In the genomic region with DNA sequence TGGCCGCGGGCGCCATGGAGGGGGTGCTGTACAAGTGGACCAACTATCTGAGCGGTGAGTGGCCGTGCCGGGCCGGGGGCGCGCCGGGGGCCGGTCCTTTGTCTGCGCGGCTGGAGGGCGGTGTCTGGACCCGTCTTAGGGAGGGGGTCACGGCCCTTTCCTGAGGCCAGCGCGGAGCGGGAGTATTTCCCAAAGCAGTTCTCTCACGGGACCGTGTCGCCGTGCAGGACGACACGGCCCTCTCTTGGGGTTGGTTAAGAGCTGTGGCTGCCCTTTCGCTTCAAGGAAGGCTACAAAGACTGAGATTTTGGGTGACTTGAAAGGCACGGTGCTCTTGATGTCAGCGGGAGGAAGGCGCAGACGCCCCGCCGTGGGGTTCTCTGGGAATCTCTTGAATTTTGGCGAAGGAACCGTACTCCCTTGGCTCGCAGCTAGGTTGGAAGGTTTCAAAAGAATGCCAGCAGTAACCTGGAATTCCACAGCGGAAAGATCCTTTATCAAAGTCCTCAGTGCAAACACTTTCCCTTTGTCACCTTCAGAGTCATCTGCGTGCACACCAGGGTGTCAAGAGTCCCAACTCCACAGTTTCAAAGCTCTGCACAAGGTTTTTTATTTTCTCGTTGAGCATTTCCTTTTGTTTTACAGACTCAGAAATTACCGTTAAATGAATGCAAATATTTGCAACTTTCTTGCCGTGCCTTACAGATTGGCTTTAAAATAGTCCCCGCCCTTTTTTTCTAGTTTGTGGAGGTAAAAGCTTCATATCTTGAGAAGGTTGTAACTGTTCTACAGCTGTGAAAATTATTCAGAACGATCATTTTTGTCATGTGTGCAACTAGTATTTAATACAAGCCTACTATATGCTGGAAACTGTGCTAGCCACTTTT, we compare ENCODE assay signal across 8 cellular contexts. TPM values are rescaled to one million over a fixed set of nuclear protein-coding genes. Genes with fewer than 3 reads are reported as not detected.
A peak's percentile ranks its signal among the peaks of the same experiment; 100 is the strongest.
DNase-seq lines count a peak whose midpoint lies in the region; ATAC-seq and TF ChIP-seq lines count a peak whose summit lies in the region.

No MANE protein-coding gene starts in this region.

- CTCF ChIA-PET in Calu3 (lab: Charles Lee) = interaction anchor here (0.6 to 2.4 kb wide), 5 partner anchors 8 to 1118 kb away, joined by 3 to 11 read pairs (median 3); no protein-coding TSS in a partner anchor

- BruUV-seq in Calu3 (replicated peaks; lab: Mats Ljungman, UMichigan) = no TSS peak

- no peaks in the 10 kb centered on the region for H3K9me3 Mint-ChIP-seq in Calu3 (ENCODE audit: low read depth, unreplicated experiment)
- H3K9me3 Mint-ChIP-seq in central memory CD8-positive, alpha-beta T cell = no peaks in the 10 kb centered on the region

- TF ChIP-seq CTCF in Calu3 (IDR thresholded peaks at IDR 0.05; ENCODE audit: unreplicated experiment) (no peak), RWPE2 (IDR thresholded peaks at IDR 0.05; ENCODE audit: poor library complexity, severe bottlenecking) (no peak)

- H3K4me1 Mint-ChIP-seq in Calu3 (ENCODE audit: low read depth, unreplicated experiment) = peaks cover 16% of the 10 kb centered on the region
- peaks cover 26% of the 10 kb centered on the region for H3K4me1 Mint-ChIP-seq in central memory CD8-positive, alpha-beta T cell

- H3K27ac ChIP-seq in RWPE2 (ENCODE audit: poor library complexity, severe bottlenecking) = peak overlapping the region; percentile 74

- no peaks in the 10 kb centered on the region for H3K9me3 ChIP-seq in RWPE2 (ENCODE audit: severe bottlenecking)

- peaks cover 7% of the 10 kb centered on the region; the same call in 1 of the 2 replicates for H3K36me3 ChIP-seq in RWPE2 (ENCODE audit: low read depth)

- no peak overlapping the region for H3K27ac Mint-ChIP-seq in Calu3 (ENCODE audit: unreplicated experiment)
- H3K27ac Mint-ChIP-seq in central memory CD8-positive, alpha-beta T cell (ENCODE audit: low read depth) = peak overlapping the region; percentile 62

- no peaks in the 10 kb centered on the region for H3K27me3 ChIP-seq in RWPE2 (ENCODE audit: insufficient read depth, poor library complexity, severe bottlenecking)

- no peak overlapping the region for H3K4me3 Mint-ChIP-seq in Calu3 (ENCODE audit: low read depth, unreplicated experiment)
- no peak overlapping the region for H3K4me3 Mint-ChIP-seq in central memory CD8-positive, alpha-beta T cell

- H3K4me1 ChIP-seq in RWPE2 (ENCODE audit: insufficient read depth, poor library complexity, severe bottlenecking) = peaks cover 17% of the 10 kb centered on the region

- DNase-seq in Calu3 (peak; percentile 41), RWPE2 (ENCODE audit: low spot score) (peak; percentile 60), left colon (peak in 1 of 2 donors; percentile 53), SKM-1 (lab: John Stamatoyannopoulos, UW; ENCODE audit: unreplicated experiment) (no peak)
- peak in 1 of 2 donors; percentile 20 for DNase-seq in central memory CD8-positive, alpha-beta T cell (ENCODE audit: low spot score in 2 of 2)
- peak; percentile 56 for DNase-seq in stimulated activated naive CD4-positive, alpha-beta T cell treated with Interleukin-2 at 50 U/mL for 16 hours (lab: John Stamatoyannopoulos, UW)

- peak; percentile 24 for ATAC-seq in GM19035 (IDR thresholded peaks at IDR 0.05; ENCODE audit: unreplicated experiment)
- peak; percentile 3 for ATAC-seq in HG03139 (IDR thresholded peaks at IDR 0.05; ENCODE audit: unreplicated experiment)
- ATAC-seq in RWPE2 (ENCODE audit: low read depth) = peak; percentile 16
- peak; percentile 20 for ATAC-seq in central memory CD8-positive, alpha-beta T cell (replicated peaks; ENCODE audit: extremely low read depth, poor library complexity, severe bottlenecking)
- ATAC-seq in left colon = peak; percentile 22

- intact Hi-C loops in Calu3 (cut with micrococcal nuclease; ENCODE audit: unreplicated experiment) = loop anchor here (2.0 to 5.0 kb wide), 2 partner anchors 34 to 82 kb away; no protein-coding TSS in a partner anchor
- intact Hi-C loops in left colon (cut with DNase I, micrococcal nuclease) = no loop called here

- H3K27me3 Mint-ChIP-seq in Calu3 (ENCODE audit: unreplicated experiment) = no peaks in the 10 kb centered on the region
- H3K27me3 Mint-ChIP-seq in central memory CD8-positive, alpha-beta T cell = no peaks in the 10 kb centered on the region

- H3K36me3 Mint-ChIP-seq in Calu3 (ENCODE audit: insufficient read depth, unreplicated experiment) = no peaks in the 10 kb centered on the region
- peaks cover 7% of the 10 kb centered on the region for H3K36me3 Mint-ChIP-seq in central memory CD8-positive, alpha-beta T cell (ENCODE audit: insufficient read depth)

- H3K4me3 ChIP-seq in RWPE2 (ENCODE audit: severe bottlenecking) = peak overlapping the region; percentile 78

RNA-seq across cellular contexts. Expression of a gene that starts 0.8 kb away (rescaled TPM):
- total RNA-seq in Calu3 (2022) = 25.0 and 27.6 TPM in 2 replicates
- total RNA-seq in left colon = 10 to 100 TPM; 12.4 to 13.6 TPM

RNA-seq across cellular contexts. Expression of a gene that starts 2.5 kb away (rescaled TPM):
- total RNA-seq in Calu3 (2022) (26.2 and 30.5 TPM in 2 replicates), left colon (10 to 100 TPM in 1 of 2 donors, 1 to 10 TPM in 1; 8.8 to 10.3 TPM)

RNA-seq across cellular contexts. Expression of a gene that starts 39.4 kb away (rescaled TPM):
- total RNA-seq in Calu3 (2022) = 116 and 130 TPM in 2 replicates
- 10 to 100 TPM in 1 of 2 donors, 1 to 10 TPM in 1; 9.6 to 13.4 TPM for total RNA-seq in left colon
